In the genomic region with DNA sequence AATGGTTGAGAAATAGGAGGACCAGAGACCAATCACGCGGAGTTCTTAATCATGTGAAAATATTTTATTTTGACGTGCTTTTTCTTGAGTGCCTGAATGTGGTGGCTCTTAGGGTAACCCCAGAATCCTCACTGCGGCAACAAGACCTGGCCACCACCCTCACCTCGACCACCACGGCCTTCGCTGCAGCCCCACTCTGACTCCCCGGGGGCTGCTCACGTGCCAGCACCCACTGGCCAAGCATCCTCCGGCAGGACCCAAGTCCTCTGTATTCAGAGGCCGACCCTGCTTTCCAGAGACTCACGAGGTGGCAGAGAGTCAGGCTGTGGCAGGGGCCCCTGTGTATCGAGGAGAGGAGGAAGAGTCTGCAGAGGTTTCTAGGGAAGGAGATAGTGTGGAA, we compare ENCODE assay signal across 1 cellular context.
TF ChIP-seq lines count a peak whose summit lies in the region.

No MANE protein-coding gene starts in this region.

TF ChIP-seq in SK-N-SH, 30 proteins besides CTCF, POLR2A, EP300 and RAD21:
- TF ChIP-seq POLR2AphosphoS5 (IDR thresholded peaks at IDR 0.05; ENCODE audit: low read depth, low read length), result no peak
- no peak for TF ChIP-seq SMC3 (IDR thresholded peaks at IDR 0.05; ENCODE audit: low read depth, low read length)
- TF ChIP-seq IRF3 (IDR thresholded peaks at IDR 0.05; ENCODE audit: low read depth, low read length), result no peak
- TF ChIP-seq TAF1 (IDR thresholded peaks at IDR 0.05; ENCODE audit: borderline replicate concordance, low read depth, low read length), result no peak
- TF ChIP-seq GABPA (IDR thresholded peaks at IDR 0.05; ENCODE audit: low read depth), result no peak
- TF ChIP-seq MEF2A (IDR thresholded peaks at IDR 0.05; ENCODE audit: borderline replicate concordance, low read depth), result no peak
- TF ChIP-seq NFIC (IDR thresholded peaks at IDR 0.05; ENCODE audit: borderline replicate concordance), result no peak
- no peak for TF ChIP-seq SIN3A (IDR thresholded peaks at IDR 0.05; ENCODE audit: borderline replicate concordance, low read depth, low read length)
- TF ChIP-seq FOSL2 (IDR thresholded peaks at IDR 0.05; ENCODE audit: borderline replicate concordance, low read depth), result no peak
- no peak for TF ChIP-seq TEAD4 (IDR thresholded peaks at IDR 0.05; ENCODE audit: borderline replicate concordance, insufficient read depth)
- no peak for TF ChIP-seq RCOR1 (IDR thresholded peaks at IDR 0.05; ENCODE audit: low read length)
- no peak for TF ChIP-seq RFX5 (IDR thresholded peaks at IDR 0.05; ENCODE audit: low read length)
- TF ChIP-seq PBX3 (IDR thresholded peaks at IDR 0.05), result no peak
- no peak for TF ChIP-seq FOXM1 (IDR thresholded peaks at IDR 0.05; ENCODE audit: low read depth)
TF ChIP-seq in SK-N-SH: peak in this region for 0.
